8 cellular contexts compared by ENCODE assay signal in genomic region chr20:35252598-35252997, GRCh38. TPM values are rescaled to one million over a fixed set of nuclear protein-coding genes. Genes with fewer than 3 reads are reported as not detected.
A peak's percentile ranks its signal among the peaks of the same experiment; 100 is the strongest.
DNase-seq lines count a peak whose midpoint lies in the region; ATAC-seq and TF ChIP-seq lines count a peak whose summit lies in the region.
"Not testable (repeated sequence)": the region's sequence is repeated elsewhere in the genome, so short reads cannot be mapped to it uniquely, and the experiment has no call there.
"Had no signal": no experiment of that assay in that cellular context is flagged by ENCODE, and none has a peak within 500 bp of the region (broad histone marks: within the 10 kb centered on the region; RNA-seq: fewer than 3 reads in every experiment).

No MANE protein-coding gene starts in this region.

- not testable (repeated sequence) for H3K9me3 ChIP-seq in BLaER1 treated with 17β-estradiol and CSF1 and Interleukin-3, amounts not matched to agents 10 nM and 100 nM (replicated peaks in 1 of 11); Loucy (ENCODE audit: insufficient read depth, low read depth, low read length); mucosa of rectum (ENCODE audit: control insufficient read depth in 2 of 2, low read length in 2 of 2)

- H3F3A ChIP-seq in Loucy (ENCODE audit: low read depth), result not testable (repeated sequence)

- peak overlapping the region; percentile 98 for H3K27ac Mint-ChIP-seq in activated CD4-positive, alpha-beta T cell treated with anti-CD3 and anti-CD28 coated beads, Interleukin-2, amount 10 ng/mL, durations not matched to agents 24 days and 14 days
- H3K27ac Mint-ChIP-seq in activated T-helper 17 cell treated with anti-CD3 and anti-CD28 coated beads, Interleukin-2, amount 50 U/mL, for 72 hours, result peak overlapping the region; percentile 88
- peak overlapping the region; percentile 59 for H3K27ac Mint-ChIP-seq in activated naive CD8-positive, alpha-beta T cell treated with anti-CD3 and anti-CD28 coated beads, Interleukin-2, amount 50 U/mL, for 24 hours

- H3K4me3 ChIP-seq in BLaER1 treated with 17β-estradiol and CSF1 and Interleukin-3, amounts not matched to agents 10 nM and 100 nM; mucosa of rectum (ENCODE audit: low read length in 2 of 2): not testable (repeated sequence)
- peak overlapping the region; percentile 37 for H3K4me3 ChIP-seq in Loucy (ENCODE audit: low read length, poor library complexity, severe bottlenecking)

- H3K9me3 Mint-ChIP-seq in activated CD4-positive, alpha-beta T cell treated with anti-CD3 and anti-CD28 coated beads, Interleukin-2, amount 10 ng/mL, durations not matched to agents 24 days and 14 days; activated T-helper 17 cell treated with anti-CD3 and anti-CD28 coated beads, Interleukin-2, amount 50 U/mL, for 72 hours; activated naive CD8-positive, alpha-beta T cell treated with anti-CD3 and anti-CD28 coated beads, Interleukin-2, amount 50 U/mL, for 24 hours: not testable (repeated sequence)

- not testable (repeated sequence) for H3K79me2 ChIP-seq in Loucy (ENCODE audit: insufficient read depth, low read length)

- peak; percentile 33 for ATAC-seq in activated T-helper 17 cell treated with anti-CD3 and anti-CD28 coated beads, Interleukin-2, amount 50 U/mL, for 72 hours (replicated peaks)
- ATAC-seq in activated naive CD8-positive, alpha-beta T cell treated with anti-CD3 and anti-CD28 coated beads, Interleukin-2, amount 50 U/mL, for 24 hours; sciatic nerve: not testable (repeated sequence)

- not testable (repeated sequence) for TF ChIP-seq CTCF in Loucy (conservative IDR thresholded peaks at IDR 0.05; ENCODE audit: low read length)

- peak overlapping the region in 9 of 11 experiments; percentile 29 to 78 (median 58); a peak in 17 of 22 replicates for H3K4me2 ChIP-seq in BLaER1 treated with 17β-estradiol and CSF1 and Interleukin-3, amounts not matched to agents 10 nM and 100 nM
- H3K4me2 ChIP-seq in Loucy (ENCODE audit: low read depth, low read length, poor library complexity, severe bottlenecking), result peak overlapping the region; percentile 62

- not testable (repeated sequence) for H2AFZ ChIP-seq in Loucy (ENCODE audit: low read length)

- DNase-seq in activated CD4-positive, alpha-beta T cell treated with anti-CD3 and anti-CD28 coated beads, Interleukin-2, amount 10 ng/mL, durations not matched to agents 24 days and 14 days; activated naive CD8-positive, alpha-beta T cell treated with anti-CD3 and anti-CD28 coated beads, Interleukin-2, amount 50 U/mL, for 24 hours: not testable (repeated sequence)
- DNase-seq in sciatic nerve (ENCODE audit: low spot score), result peak; percentile 23

- H4K20me1 ChIP-seq in BLaER1 treated with 17β-estradiol and CSF1 and Interleukin-3, amounts not matched to agents 10 nM and 100 nM, result peaks cover 0 to 10% (median 0%) of the 10 kb centered on the region in 11 experiments; a peak in 4 of 22 replicates
- not testable (repeated sequence) for H4K20me1 ChIP-seq in Loucy (ENCODE audit: insufficient read depth, low read length, poor library complexity, severe bottlenecking)

- intact Hi-C loops in activated CD4-positive, alpha-beta T cell treated with anti-CD3 and anti-CD28 coated beads, Interleukin-2, amount 10 ng/mL, durations not matched to agents 24 days and 14 days (cut with micrococcal nuclease), result loop anchor here (2.0 to 5.0 kb wide), 2 partner anchors 24 to 160 kb away; partner anchors contain the start of gene TRPC4AP
- intact Hi-C loops in sciatic nerve (cut with DNase I), result not testable (repeated sequence)

- peaks cover 19 to 36% (median 33%) of the 10 kb centered on the region in 10 experiments for H3K4me1 ChIP-seq in BLaER1 treated with 17β-estradiol and CSF1 and Interleukin-3, amounts not matched to agents 10 nM and 100 nM
- H3K4me1 ChIP-seq in Loucy (ENCODE audit: insufficient read depth, low read length, poor library complexity, severe bottlenecking), result peaks cover 23% of the 10 kb centered on the region
- not testable (repeated sequence) for H3K4me1 ChIP-seq in mucosa of rectum (ENCODE audit: control insufficient read depth in 2 of 2, insufficient read depth in 2 of 2, low read length in 2 of 2)

- peaks cover 28% of the 10 kb centered on the region for H3K4me1 Mint-ChIP-seq in activated CD4-positive, alpha-beta T cell treated with anti-CD3 and anti-CD28 coated beads, Interleukin-2, amount 10 ng/mL, durations not matched to agents 24 days and 14 days
- peaks cover 13% of the 10 kb centered on the region for H3K4me1 Mint-ChIP-seq in activated T-helper 17 cell treated with anti-CD3 and anti-CD28 coated beads, Interleukin-2, amount 50 U/mL, for 72 hours
- H3K4me1 Mint-ChIP-seq in activated naive CD8-positive, alpha-beta T cell treated with anti-CD3 and anti-CD28 coated beads, Interleukin-2, amount 50 U/mL, for 24 hours, result peaks cover 19% of the 10 kb centered on the region

- H3K4me3 Mint-ChIP-seq in activated CD4-positive, alpha-beta T cell treated with anti-CD3 and anti-CD28 coated beads, Interleukin-2, amount 10 ng/mL, durations not matched to agents 24 days and 14 days, result peak overlapping the region; percentile 78
- H3K4me3 Mint-ChIP-seq in activated T-helper 17 cell treated with anti-CD3 and anti-CD28 coated beads, Interleukin-2, amount 50 U/mL, for 72 hours, result peak overlapping the region; percentile 46
- H3K4me3 Mint-ChIP-seq in activated naive CD8-positive, alpha-beta T cell treated with anti-CD3 and anti-CD28 coated beads, Interleukin-2, amount 50 U/mL, for 24 hours, result not testable (repeated sequence)

- H3K27me3 Mint-ChIP-seq in activated CD4-positive, alpha-beta T cell treated with anti-CD3 and anti-CD28 coated beads, Interleukin-2, amount 10 ng/mL, durations not matched to agents 24 days and 14 days; activated T-helper 17 cell treated with anti-CD3 and anti-CD28 coated beads, Interleukin-2, amount 50 U/mL, for 72 hours; activated naive CD8-positive, alpha-beta T cell treated with anti-CD3 and anti-CD28 coated beads, Interleukin-2, amount 50 U/mL, for 24 hours: not testable (repeated sequence)

- not testable (repeated sequence) for H3K27me3 ChIP-seq in BLaER1 treated with 17β-estradiol and CSF1 and Interleukin-3, amounts not matched to agents 10 nM and 100 nM; Loucy (ENCODE audit: insufficient read depth, low read length, poor library complexity, severe bottlenecking); mucosa of rectum (ENCODE audit: control insufficient read depth in 2 of 2, insufficient read depth in 2 of 2, low read length in 2 of 2)

- H3K36me3 ChIP-seq in BLaER1 treated with 17β-estradiol and CSF1 and Interleukin-3, amounts not matched to agents 10 nM and 100 nM, result peaks cover 0 to 22% (median 3%) of the 10 kb centered on the region in 11 experiments; a peak in 7 of 22 replicates
- H3K36me3 ChIP-seq in Loucy (ENCODE audit: insufficient read depth, low read length); mucosa of rectum (ENCODE audit: control insufficient read depth in 2 of 2, insufficient read depth in 2 of 2, low read length in 2 of 2): not testable (repeated sequence)

- H3K9ac ChIP-seq in BLaER1 treated with 17β-estradiol and CSF1 and Interleukin-3, amounts not matched to agents 10 nM and 100 nM, result peak overlapping the region in 2 of 11 experiments; percentile 15 to 48; a peak in 2 of 22 replicates
- not testable (repeated sequence) for H3K9ac ChIP-seq in Loucy (ENCODE audit: low read depth, low read length, poor library complexity, severe bottlenecking); mucosa of rectum (ENCODE audit: low read depth in 1 of 2, low read length in 2 of 2)

- H3K9me2 ChIP-seq in Loucy (replicated peaks; ENCODE audit: low read depth, low read length), result not testable (repeated sequence)

- H3K36me3 Mint-ChIP-seq in activated CD4-positive, alpha-beta T cell treated with anti-CD3 and anti-CD28 coated beads, Interleukin-2, amount 10 ng/mL, durations not matched to agents 24 days and 14 days (ENCODE audit: low read depth); activated naive CD8-positive, alpha-beta T cell treated with anti-CD3 and anti-CD28 coated beads, Interleukin-2, amount 50 U/mL, for 24 hours (ENCODE audit: low read depth): not testable (repeated sequence)
- peaks cover 13% of the 10 kb centered on the region for H3K36me3 Mint-ChIP-seq in activated T-helper 17 cell treated with anti-CD3 and anti-CD28 coated beads, Interleukin-2, amount 50 U/mL, for 72 hours (ENCODE audit: low read depth)

- H3K27ac ChIP-seq in BLaER1 treated with 17β-estradiol and CSF1 and Interleukin-3, amounts not matched to agents 10 nM and 100 nM, result peak overlapping the region in 5 of 11 experiments; percentile 9 to 53 (median 12); a peak in 6 of 22 replicates
- peak overlapping the region; percentile 34 to 40 for H3K27ac ChIP-seq in mucosa of rectum (ENCODE audit: low read depth in 2 of 2, low read length in 2 of 2)

RNA-seq across cellular contexts. Expression of gene MMP24OS, which starts 25.3 kb away (rescaled TPM):
- total RNA-seq in activated CD4-positive, alpha-beta T cell treated with anti-CD3 and anti-CD28 coated beads, Interleukin-2, amount 10 ng/mL, durations not matched to agents 24 days and 14 days, result 26.2 and 27.3 TPM in 2 replicates
- 100 to 1,000 TPM in 1 of 2 donors, 10 to 100 TPM in 1; 38.3 to 104 TPM for total RNA-seq in activated T-helper 17 cell treated with anti-CD3 and anti-CD28 coated beads, Interleukin-2, amount 50 U/mL, for 72 hours
- total RNA-seq in sciatic nerve, result 71.6 TPM

RNA-seq across cellular contexts. Expression of gene MMP24, which starts 26.1 kb away (rescaled TPM):
- total RNA-seq in activated CD4-positive, alpha-beta T cell treated with anti-CD3 and anti-CD28 coated beads, Interleukin-2, amount 10 ng/mL, durations not matched to agents 24 days and 14 days, result 0.05 TPM in 1 of 2 replicates, not detected in the other
- under 1 TPM in 1 of 2 donors, not detected in 1; 0.04 TPM for total RNA-seq in activated T-helper 17 cell treated with anti-CD3 and anti-CD28 coated beads, Interleukin-2, amount 50 U/mL, for 72 hours
- 0.49 TPM for total RNA-seq in sciatic nerve

RNA-seq across cellular contexts. Expression of gene EIF6, which starts 32.0 kb away (rescaled TPM):
- total RNA-seq in activated CD4-positive, alpha-beta T cell treated with anti-CD3 and anti-CD28 coated beads, Interleukin-2, amount 10 ng/mL, durations not matched to agents 24 days and 14 days, result 211 and 216 TPM in 2 replicates
- 100 to 1,000 TPM in 1 of 2 donors, 10 to 100 TPM in 1; 82.7 to 146 TPM for total RNA-seq in activated T-helper 17 cell treated with anti-CD3 and anti-CD28 coated beads, Interleukin-2, amount 50 U/mL, for 72 hours
- 66.9 TPM for total RNA-seq in sciatic nerve

RNA-seq across cellular contexts. Expression of gene FAM83C, which starts 39.6 kb away (rescaled TPM):
- not detected in 2 replicates for total RNA-seq in activated CD4-positive, alpha-beta T cell treated with anti-CD3 and anti-CD28 coated beads, Interleukin-2, amount 10 ng/mL, durations not matched to agents 24 days and 14 days
- not detected for total RNA-seq in activated T-helper 17 cell treated with anti-CD3 and anti-CD28 coated beads, Interleukin-2, amount 50 U/mL, for 72 hours
- not detected for total RNA-seq in sciatic nerve
- total RNA-seq: PC-3 had no signal
